Comparison of ENCODE assay signal across 8 cellular contexts in the genomic region with DNA sequence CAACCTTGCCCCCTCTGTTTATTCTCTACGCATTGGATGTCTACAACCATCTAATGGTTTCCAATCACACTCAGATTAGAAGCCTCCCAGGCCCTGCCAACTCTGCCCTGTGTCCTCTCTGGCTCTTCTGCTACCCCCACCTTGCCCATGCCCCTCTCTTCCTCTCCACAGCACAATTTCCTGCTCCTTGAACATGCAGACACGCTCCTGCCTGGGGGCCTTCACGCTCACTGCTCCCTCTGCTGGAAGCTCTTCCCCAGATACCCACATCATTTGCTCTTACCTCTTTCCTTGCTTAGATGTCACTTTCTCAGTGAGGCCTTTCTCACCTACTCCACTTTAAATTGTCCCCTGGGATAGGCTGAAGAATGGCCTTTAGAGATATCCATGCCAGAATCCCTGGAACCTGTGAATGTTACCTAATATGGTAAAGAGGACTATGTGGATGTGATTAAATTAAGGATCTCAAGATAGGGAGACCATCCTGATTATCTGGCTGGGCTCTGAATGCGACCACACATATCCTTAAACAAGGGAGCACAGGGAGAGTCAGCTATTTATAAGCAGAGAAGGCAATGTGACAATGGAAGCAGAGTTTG. TPM values are rescaled to one million over a fixed set of nuclear protein-coding genes. Genes with fewer than 3 reads are reported as not detected.
DNase-seq lines count a peak whose midpoint lies in the region; ATAC-seq and TF ChIP-seq lines count a peak whose summit lies in the region.

No MANE protein-coding gene starts in this region.

- in situ Hi-C loops in gastrocnemius medialis (cut with MboI; ENCODE audit: low sequenced_read_pairs in 4 of 4), result no loop called here

- WGBS in endodermal cell (ENCODE audit: insufficient coverage in 1 of 2, insufficient read length in 1 of 2), 2 experiments, result 38 to 44% methylated on average over 3 to 4 of the region's 4 CpGs

- intact Hi-C loops in gastrocnemius medialis (cut with DNase I; ENCODE audit: low total_unique reads), result loop anchor here (10.0 kb wide), 1 partner anchor 504 kb away; no protein-coding TSS in a partner anchor

- peak overlapping the region; percentile 89 for H3K27ac Mint-ChIP-seq in endodermal cell

- no peaks in the 10 kb centered on the region for H4K20me1 ChIP-seq in osteoblast (ENCODE audit: insufficient read depth, low read length)

- no peaks in the 10 kb centered on the region for H3K9me3 Mint-ChIP-seq in endodermal cell

- H3K4me1 Mint-ChIP-seq in endodermal cell, result peaks cover 43% of the 10 kb centered on the region

- H3K4me2 ChIP-seq in osteoblast (ENCODE audit: insufficient read depth, low read length), result no peak overlapping the region

- TF ChIP-seq CTCF in AG09309 (IDR thresholded peaks at IDR 0.05; ENCODE audit: control insufficient read depth, insufficient read depth, low read depth, low read length, missing control alignments), result peak; percentile 66
- TF ChIP-seq CTCF in endodermal cell (conservative IDR thresholded peaks at IDR 0.05), result peak; percentile 86
- peak; percentile 65 for TF ChIP-seq CTCF in osteoblast (IDR thresholded peaks at IDR 0.05; ENCODE audit: extremely low read depth, low read depth, low read length)
- TF ChIP-seq CTCF in gastrocnemius medialis (IDR thresholded peaks at IDR 0.05 in 4 of 5, conservative IDR thresholded peaks at IDR 0.05 in 1 of 5), result peak in 1 of 5 experiments; percentile 9

- H3K4me1 ChIP-seq in endodermal cell (ENCODE audit: control insufficient read depth, insufficient read depth, low read length) (peaks cover 18% of the 10 kb centered on the region), osteoblast (ENCODE audit: insufficient read depth, low read length) (no peaks in the 10 kb centered on the region), gastrocnemius medialis (peaks cover 19 to 28% of the 10 kb centered on the region in 2 donors)

- H3K4me3 ChIP-seq in AG09309 (ENCODE audit: control insufficient read depth, low read depth, low read length) (no peak overlapping the region), endodermal cell (ENCODE audit: low read length) (peak overlapping the region; percentile 23), osteoblast (ENCODE audit: insufficient read depth, low read length) (no peak overlapping the region), gastrocnemius medialis (no peak overlapping the region)

- H3K4me3 Mint-ChIP-seq in endodermal cell, result no peak overlapping the region

- H3K79me2 ChIP-seq in osteoblast (ENCODE audit: insufficient read depth, low read length), result no peaks in the 10 kb centered on the region

- H3K36me3 ChIP-seq in endodermal cell (ENCODE audit: control insufficient read depth, insufficient read depth, low read length), result no peaks in the 10 kb centered on the region
- H3K36me3 ChIP-seq in osteoblast (ENCODE audit: insufficient read depth, low read length), result peaks cover 2% of the 10 kb centered on the region
- no peaks in the 10 kb centered on the region for H3K36me3 ChIP-seq in gastrocnemius medialis

- H3K27me3 ChIP-seq in endodermal cell (ENCODE audit: control insufficient read depth, insufficient read depth, low read length, poor library complexity, severe bottlenecking), result peaks cover 27% of the 10 kb centered on the region
- no peaks in the 10 kb centered on the region for H3K27me3 ChIP-seq in osteoblast (ENCODE audit: insufficient read depth, low read length)
- no peaks in the 10 kb centered on the region for H3K27me3 ChIP-seq in gastrocnemius medialis

- DNase-seq in AG09309 (ENCODE audit: low read depth) (no peak), GF-D8 (lab: John Stamatoyannopoulos, UW) (peak; percentile 70), NCI-H82 (lab: John Stamatoyannopoulos, UW) (peak; percentile 71), endodermal cell (peak; percentile 91), osteoblast (ENCODE audit: insufficient read length, low spot score, missing footprints) (peak; percentile 91), gastrocnemius medialis (no peak), MV-4-11 (lab: John Stamatoyannopoulos, UW) (no peak)

- no peaks in the 10 kb centered on the region for H3K36me3 Mint-ChIP-seq in endodermal cell (ENCODE audit: low read depth)

- peak overlapping the region; percentile 47 for H3K27ac ChIP-seq in endodermal cell (ENCODE audit: low read depth, low read length)
- no peak overlapping the region for H3K27ac ChIP-seq in osteoblast (ENCODE audit: low read depth, low read length)
- H3K27ac ChIP-seq in gastrocnemius medialis, result no peak overlapping the region

- ATAC-seq in gastrocnemius medialis, result no peak
- no peak for ATAC-seq in HG03135 (IDR thresholded peaks at IDR 0.05; ENCODE audit: unreplicated experiment)

- H3K9ac ChIP-seq in endodermal cell (ENCODE audit: extremely low read depth, low read length, poor library complexity, severe bottlenecking), result peak overlapping the region; percentile 19

- H3K9me3 ChIP-seq in endodermal cell (ENCODE audit: control insufficient read depth, low read length) (no peaks in the 10 kb centered on the region), osteoblast (ENCODE audit: low read depth, low read length) (no peaks in the 10 kb centered on the region), gastrocnemius medialis (no peaks in the 10 kb centered on the region)

- peaks cover 58% of the 10 kb centered on the region for H3K27me3 Mint-ChIP-seq in endodermal cell (ENCODE audit: insufficient read depth)

- H2AFZ ChIP-seq in osteoblast (ENCODE audit: low read length), result no peak overlapping the region

- TF ChIP-seq POLR2A in gastrocnemius medialis (IDR thresholded peaks at IDR 0.05), result no peak

RNA-seq across cellular contexts. Expression of gene KY, which starts 9.9 kb away (rescaled TPM):
- total RNA-seq in endodermal cell, result not detected
- polyA plus RNA-seq in endodermal cell (2013, experiment 1 of 2), result 0.14 TPM
- not detected for polyA plus RNA-seq in endodermal cell (2013, experiment 2 of 2)
- 2.1 and 3.6 TPM in 2 replicates for total RNA-seq in osteoblast
- total RNA-seq in gastrocnemius medialis, result 1 to 10 TPM in 3 of 4 donors, under 1 TPM in 1; 0.68 to 3.3 (median 1.8) TPM

Comparison
In these comparisons a context has a peak if more than half of its experiments do, and no peak if none do; other contexts are left out.
1. DNase-seq: peak in GF-D8 (single experiment), NCI-H82 (single experiment), endodermal cell (single experiment) and osteoblast (single experiment); none in AG09309 (single experiment), gastrocnemius medialis (0 of 2) and MV-4-11 (single experiment).